Comparison of ENCODE assay signal across 22 cellular contexts in the genomic region with DNA sequence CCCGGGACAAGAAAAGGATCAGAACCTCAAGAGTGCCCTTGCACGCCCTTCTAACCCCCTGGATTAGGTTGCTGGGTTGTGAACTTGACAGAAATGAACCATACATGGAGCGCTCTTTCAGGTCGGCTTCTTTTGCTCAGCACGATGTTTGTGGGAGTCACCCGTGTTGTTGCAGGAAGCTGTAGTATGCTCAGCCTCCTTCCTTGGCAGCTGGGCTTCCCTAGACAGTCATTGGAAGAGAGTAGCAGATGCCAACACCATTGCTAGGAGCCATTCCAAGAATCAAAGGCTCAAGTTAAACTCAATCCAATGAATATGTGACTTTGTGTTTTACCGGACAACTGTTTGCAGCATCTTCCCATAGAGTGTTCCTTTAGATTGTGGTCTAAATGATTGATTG. TPM values are rescaled to one million over a fixed set of nuclear protein-coding genes. Genes with fewer than 3 reads are reported as not detected.
DNase-seq lines count a peak whose midpoint lies in the region; ATAC-seq, FAIRE-seq and TF ChIP-seq lines count a peak whose summit lies in the region.
"Had no signal": no experiment of that assay in that cellular context is flagged by ENCODE, and none has a peak within 500 bp of the region (broad histone marks: within the 10 kb centered on the region; RNA-seq: fewer than 3 reads in every experiment).

No MANE protein-coding gene starts in this region.

- no peaks in the 10 kb centered on the region for H3K79me2 ChIP-seq in H1 (ENCODE audit: control insufficient read depth in 1 of 2, insufficient read depth in 2 of 2, low read length in 2 of 2)

- 0 out of 4 replicates have a peak, but pooled peaks cover 0 to 2% of the 10 kb centered on the region in 2 experiments for H3K9me3 ChIP-seq in H1 (ENCODE audit: insufficient read depth in 2 of 2, low read depth in 1 of 2, low read length in 1 of 2)
- H3K9me3 ChIP-seq: SK-N-SH had no signal

- H4K8ac ChIP-seq in H1 (ENCODE audit: extremely low read depth, insufficient read depth, low read length), result no peak overlapping the region

- H3K27ac ChIP-seq in H1 (ENCODE audit: low read depth, low read length), result no peak overlapping the region
- H3K27ac ChIP-seq: 22Rv1, C4-2B, HL-60 had no signal

- H3K9ac ChIP-seq in H1 (replicated peaks in 1 of 4; ENCODE audit: extremely low read depth in 1 of 4, low read depth in 3 of 4, low read length in 3 of 4), result no peak overlapping the region
- H3K9ac ChIP-seq: SK-N-SH had no signal

- TF ChIP-seq CTCF in H1 (IDR thresholded peaks at IDR 0.05; ENCODE audit: control extremely low read depth in 1 of 3, insufficient read depth in 1 of 3, low read depth in 1 of 3, low read length in 3 of 3), result no peak

- H2AK5ac ChIP-seq in H1 (ENCODE audit: low read depth, low read length), result no peak overlapping the region

- no peak overlapping the region for H2AFZ ChIP-seq in H1 (ENCODE audit: low read length)

- no peak overlapping the region for H2BK12ac ChIP-seq in H1 (ENCODE audit: low read depth, low read length)

- H4K5ac ChIP-seq in H1 (ENCODE audit: insufficient read length, low read depth, low read length), result no peak overlapping the region

- no peak overlapping the region for H3K23ac ChIP-seq in H1 (ENCODE audit: insufficient read length)

- no peak for ATAC-seq in Right ventricle myocardium superior (ENCODE audit: poor library complexity)
- ATAC-seq: Panc1, Right ventricle myocardium inferior had no signal

- H2BK15ac ChIP-seq in H1 (ENCODE audit: low read length), result peak overlapping the region; percentile 24; the same call in 1 of the 2 replicates

- no peaks in the 10 kb centered on the region; the same call in 1 of the 2 replicates for H3K23me2 ChIP-seq in H1 (ENCODE audit: low read depth, low read length)

- POLR2A ChIA-PET in H1 (lab: Charles Lee; ENCODE audit: partially characterized antibody), result no interaction called here

- no peak overlapping the region; the same call in 1 of the 2 replicates for H2BK20ac ChIP-seq in H1 (ENCODE audit: low read length)

- H3K14ac ChIP-seq in H1 (ENCODE audit: insufficient read length), result no peak overlapping the region

- no peak overlapping the region for H4K91ac ChIP-seq in H1 (replicated peaks; ENCODE audit: insufficient read length, low read length)

- H3K79me1 ChIP-seq in H1 (ENCODE audit: low read depth, low read length), result no peaks in the 10 kb centered on the region

- no peaks in the 10 kb centered on the region for H3K27me3 ChIP-seq in H1 (replicated peaks in 1 of 4; ENCODE audit: control insufficient read depth in 3 of 4, extremely low read depth in 1 of 4, insufficient read depth in 3 of 4, low read length in 3 of 4)

- no peak overlapping the region for H3K4me3 ChIP-seq in H1 (ENCODE audit: extremely low read depth in 1 of 4, insufficient read depth in 2 of 4, low read depth in 3 of 4, low read length in 4 of 4)

- H3K4me1 ChIP-seq in H1 (replicated peaks in 1 of 4; ENCODE audit: control insufficient read depth in 3 of 4, insufficient read depth in 4 of 4, low read length in 3 of 4), result peaks cover 0 to 6% (median 3%) of the 10 kb centered on the region in 4 experiments; a peak in 4 of 7 replicates

- no peak for FAIRE-seq in H1 (lab: Jason Lieb, UNC)
- FAIRE-seq: G401.6 had no signal

- CTCF ChIA-PET in H1 (lab: Charles Lee; ENCODE audit: partially characterized antibody), result interaction anchor here (1.4 to 5.1 kb wide), 6 partner anchors 16 to 332 kb away, joined by 4 to 40 read pairs (median 19); no protein-coding TSS in a partner anchor

- no peak overlapping the region for H2BK120ac ChIP-seq in H1 (replicated peaks; ENCODE audit: low read depth, low read length)

- no peak for TF ChIP-seq EP300 in H1 (IDR thresholded peaks at IDR 0.05; ENCODE audit: borderline replicate concordance in 1 of 2, low read depth in 2 of 2, low read length in 2 of 2)

- peak; percentile 7 for DNase-seq in NCI-H1694 (lab: John Stamatoyannopoulos, UW)
- DNase-seq in NCI-H1694 treated with DMSO at 0.1 percent for 48 hours (lab: John Stamatoyannopoulos, UW), result no peak
- DNase-seq in NCI-H2227 (lab: John Stamatoyannopoulos, UW; ENCODE audit: unreplicated experiment), result peak; percentile 26
- no peak for DNase-seq in H1 (ENCODE audit: low read depth in 1 of 2, low spot score in 2 of 2)
- peak; percentile 12 for DNase-seq in pons (ENCODE audit: low spot score)
- DNase-seq in Right ventricle myocardium superior, result no peak
- DNase-seq in NCI-H2196 (lab: John Stamatoyannopoulos, UW; ENCODE audit: unreplicated experiment), result no peak
- no peak for DNase-seq in activated CD4-positive, CD25-positive, alpha-beta regulatory T cell (lab: John Stamatoyannopoulos, UW)
- DNase-seq: COR-L47, DMS79 treated with DMSO at 0.1 percent for 48 hours, GOT3, HFFc6, KBM-7, NCI-H1092, SK-N-SH, T-helper 1 cell had no signal

- no peak overlapping the region for H2BK5ac ChIP-seq in H1 (ENCODE audit: low read depth, low read length)

- no peak overlapping the region for H3K18ac ChIP-seq in H1 (ENCODE audit: extremely low read depth, low read length)

- no peaks in the 10 kb centered on the region for H4K20me1 ChIP-seq in H1 (replicated peaks in 1 of 2; ENCODE audit: control insufficient read depth in 1 of 2, insufficient read depth in 2 of 2, low read length in 2 of 2)

- TF ChIP-seq RAD21 in H1 (IDR thresholded peaks at IDR 0.05 in 1 of 2, conservative IDR thresholded peaks at IDR 0.05 in 1 of 2; ENCODE audit: low read depth in 2 of 2, low read length in 2 of 2), result no peak

- intact Hi-C loops in Right ventricle myocardium superior (cut with DNase I), result loop anchor here (5.0 kb wide), 1 partner anchor 326 kb away; no protein-coding TSS in a partner anchor

- TF ChIP-seq POLR2A in H1 (IDR thresholded peaks at IDR 0.05; ENCODE audit: control extremely low read depth in 1 of 2, low read depth in 2 of 2, low read length in 2 of 2), result no peak

- WGBS in H1 (ENCODE audit: extremely low coverage in 1 of 2, insufficient coverage in 1 of 2, insufficient read length in 1 of 2, insufficient replicate concordance in 2 of 2, low coverage in 1 of 2, low lambda C conversion rate in 2 of 2, missing lambda C conversion rate in 1 of 2), 2 experiments, result 89% methylated on average over 7 of the region's 7 CpGs; no CpG with 5 or more reads in 1 of the 2 experiments

- no peak overlapping the region for H3K56ac ChIP-seq in H1 (replicated peaks; ENCODE audit: insufficient read length, low read depth, low read length)

- no peaks in the 10 kb centered on the region for H3K36me3 ChIP-seq in H1 (ENCODE audit: control insufficient read depth in 2 of 4, insufficient read depth in 4 of 4, low read length in 3 of 4)

- no peak overlapping the region for H3K4me2 ChIP-seq in H1 (ENCODE audit: insufficient read depth in 1 of 2, low read depth in 2 of 2, low read length in 2 of 2)
- H3K4me2 ChIP-seq: SK-N-SH had no signal

- H3K4ac ChIP-seq in H1 (replicated peaks; ENCODE audit: insufficient read length, low read depth, low read length), result no peak overlapping the region

TF ChIP-seq in H1, 55 proteins besides CTCF, POLR2A, EP300 and RAD21:
- TF ChIP-seq USF2 (IDR thresholded peaks at IDR 0.05; ENCODE audit: low read length), result no peak
- no peak for TF ChIP-seq CBX8 (IDR thresholded peaks at IDR 0.05; ENCODE audit: borderline replicate concordance, low read depth, low read length)
- TF ChIP-seq CTBP2 (IDR thresholded peaks at IDR 0.05; ENCODE audit: borderline replicate concordance, insufficient read depth, insufficient read length, low read length), result no peak
- TF ChIP-seq JUND (IDR thresholded peaks at IDR 0.05; ENCODE audit: low read length), result no peak
- no peak for TF ChIP-seq TAF7 (optimal IDR thresholded peaks at IDR 0.05; ENCODE audit: borderline replicate concordance, low read depth, low read length)
- no peak for TF ChIP-seq TBP (IDR thresholded peaks at IDR 0.05; ENCODE audit: low read depth, low read length)
- TF ChIP-seq EZH2 (IDR thresholded peaks at IDR 0.05; ENCODE audit: low read depth, low read length, severe bottlenecking), result no peak

RNA-seq across cellular contexts. Expression of gene RAB12, which starts 47.0 kb away (rescaled TPM):
- 42.1 and 45.9 TPM in 2 replicates for total RNA-seq in H1 (2021; fragmentation: NEBNext Ultra II Directional; extraction: Animal tissue kit (Norgen Biotek cat#: 25700))
- polyA plus RNA-seq in H1 (2011; rRNA removed), result 11.6 and 19.7 TPM in 2 replicates
- polyA plus RNA-seq in H1 (2011; cell fraction: cytosol; rRNA removed), result 25.6 TPM
- 14.5 TPM for polyA plus RNA-seq in H1 (2011; cell fraction: nucleus; rRNA removed)
- polyA plus RNA-seq in H1 (2012, experiment 1 of 2), result 26.6 to 45.7 TPM (median 29.0 TPM) in 4 replicates
- polyA plus RNA-seq in H1 (2012, experiment 2 of 2), result 12.6 TPM
- polyA plus RNA-seq in H1 (2013, experiment 1 of 2), result 41.6 TPM
- 35.7 TPM for polyA plus RNA-seq in H1 (2013, experiment 2 of 2)
- polyA minus RNA-seq in H1 (2011; rRNA and poly(A)+ RNA removed), result 14.5 and 18.1 TPM in 2 replicates
- 22.2 TPM for polyA minus RNA-seq in H1 (2011; cell fraction: cytosol; rRNA and poly(A)+ RNA removed)
- polyA minus RNA-seq in H1 (2011; cell fraction: nucleus; rRNA and poly(A)+ RNA removed), result 37.2 TPM
- total RNA-seq in Right ventricle myocardium superior, result 123 TPM

RNA-seq across cellular contexts. Expression of gene MTCL1, which starts 49.1 kb away (rescaled TPM):
- total RNA-seq in H1 (2021; fragmentation: NEBNext Ultra II Directional; extraction: Animal tissue kit (Norgen Biotek cat#: 25700)), result 60.8 and 62.0 TPM in 2 replicates
- 16.6 and 19.8 TPM in 2 replicates for polyA plus RNA-seq in H1 (2011; rRNA removed)
- 18.3 TPM for polyA plus RNA-seq in H1 (2011; cell fraction: cytosol; rRNA removed)
- polyA plus RNA-seq in H1 (2011; cell fraction: nucleus; rRNA removed), result 55.0 TPM
- polyA plus RNA-seq in H1 (2012, experiment 1 of 2), result 28.3 to 36.5 TPM (median 32.7 TPM) in 4 replicates
- 8.4 TPM for polyA plus RNA-seq in H1 (2012, experiment 2 of 2)
- polyA plus RNA-seq in H1 (2013, experiment 1 of 2), result 18.5 TPM
- 19.1 TPM for polyA plus RNA-seq in H1 (2013, experiment 2 of 2)
- polyA minus RNA-seq in H1 (2011; rRNA and poly(A)+ RNA removed), result 31.5 and 34.8 TPM in 2 replicates
- polyA minus RNA-seq in H1 (2011; cell fraction: cytosol; rRNA and poly(A)+ RNA removed), result 29.1 TPM
- 75.2 TPM for polyA minus RNA-seq in H1 (2011; cell fraction: nucleus; rRNA and poly(A)+ RNA removed)
- total RNA-seq in Right ventricle myocardium superior, result 9.0 TPM

Comparison
In these comparisons a context has a peak if more than half of its experiments do, and no peak if none do; other contexts are left out.
1. DNase-seq: peak in NCI-H1694 (single experiment), NCI-H2227 (single experiment) and pons (single experiment); none in NCI-H1694 treated with DMSO at 0.1 percent for 48 hours (single experiment), H1 (0 of 2), Right ventricle myocardium superior (single experiment), NCI-H2196 (single experiment) and activated CD4-positive, CD25-positive, alpha-beta regulatory T cell (0 of 4).